In the genomic region with DNA sequence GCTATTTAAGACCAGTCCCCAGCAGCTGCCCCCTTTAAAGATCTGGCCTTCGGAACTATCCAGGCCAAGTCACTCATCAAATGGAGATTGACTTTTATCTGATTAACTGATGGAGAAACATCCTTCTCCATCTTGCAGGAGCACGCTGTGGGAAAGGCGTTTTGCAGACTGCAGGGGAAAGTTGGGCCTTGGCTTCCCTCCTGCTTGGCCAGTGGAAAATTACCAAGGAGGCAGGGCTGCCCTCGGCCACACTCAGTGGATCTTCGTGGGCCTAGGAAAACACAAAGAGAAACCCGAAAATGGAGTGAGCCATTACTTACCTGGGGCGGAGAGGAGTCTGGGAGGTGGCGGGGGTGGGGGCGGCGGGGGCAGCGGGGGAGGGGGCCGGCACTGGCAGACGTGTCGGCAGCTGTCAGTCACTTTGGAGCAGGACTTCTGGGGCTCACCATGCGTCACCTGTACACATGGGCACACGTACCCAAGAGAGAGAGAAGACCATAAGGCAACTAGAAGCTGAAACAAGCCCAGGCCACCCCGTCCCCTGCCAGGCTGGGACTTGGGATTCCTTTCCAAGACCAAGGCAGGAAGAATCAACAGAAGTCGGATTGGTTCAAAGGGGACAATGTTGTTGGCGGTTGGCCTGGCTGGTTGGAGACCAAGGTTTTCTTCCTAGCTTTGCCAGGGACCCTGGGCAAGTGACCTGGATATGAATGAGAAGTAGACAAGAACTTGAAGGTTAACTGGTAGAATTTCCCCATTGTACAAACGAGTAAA, we compare ENCODE assay signal across 16 cellular contexts. TPM values are rescaled to one million over a fixed set of nuclear protein-coding genes. Genes with fewer than 3 reads are reported as not detected.
"Had no signal": no experiment of that assay in that cellular context is flagged by ENCODE, and none has a peak within 500 bp of the region (broad histone marks: within the 10 kb centered on the region; RNA-seq: fewer than 3 reads in every experiment).

No MANE protein-coding gene starts in this region.

- DNase-seq: activated CD4-positive, alpha-beta T cell treated with anti-CD3 and anti-CD28 coated beads for 1 hour; activated CD4-positive, alpha-beta T cell treated with anti-CD3 and anti-CD28 coated beads, Interleukin-2, amount 50 U/mL, for 4 hours; activated gamma-delta T cell treated with Interleukin-2 at 50 U/mL for 16 hours; colonic mucosa; erythroblast; gastrocnemius medialis; heart left ventricle; kidney; left lung; spleen; stimulated activated naive B cell treated with anti-CD40 and anti-IgM and Interleukin-4, amounts not matched to agents 10 μg/mL and 1 μg/mL and 100 μg/mL, for 72 hours; T-helper 17 cell; WERI-Rb-1 had no signal

- H3K27ac ChIP-seq: colonic mucosa, gastrocnemius medialis, left lung, neural progenitor cell, spleen, WERI-Rb-1 had no signal

- ATAC-seq: gastrocnemius medialis; heart left ventricle; left lung; stimulated activated naive B cell treated with anti-CD40 and anti-IgM and Interleukin-4, amounts not matched to agents 10 μg/mL and 1 μg/mL and 100 μg/mL, for 72 hours; T-helper 17 cell had no signal

- H3K4me1 ChIP-seq: colonic mucosa, gastrocnemius medialis, heart left ventricle, left lung, spleen had no signal

- H3K27me3 ChIP-seq: colonic mucosa, gastrocnemius medialis, heart left ventricle, left lung, neural progenitor cell had no signal

- H3K4me3 ChIP-seq: colonic mucosa, gastrocnemius medialis, heart left ventricle, left lung, neural progenitor cell, spleen had no signal

- H3K9ac ChIP-seq: neural progenitor cell had no signal

- H3K9me3 ChIP-seq: colonic mucosa, gastrocnemius medialis, heart left ventricle, left lung, spleen had no signal

- H3K36me3 ChIP-seq: colonic mucosa, gastrocnemius medialis, heart left ventricle, left lung, neural progenitor cell, spleen had no signal

RNA-seq across cellular contexts. Expression of a gene that starts 9.2 kb away (rescaled TPM):
- total RNA-seq: lung microvascular endothelial cell, osteocyte, T-helper 17 cell had no signal
